In genomic region chr12:122406701-122407154, GRCh38 we compare ENCODE assay signal across 1 cellular context.
TF ChIP-seq lines count a peak whose summit lies in the region.

No MANE protein-coding gene starts in this region.

TF ChIP-seq in GM23338, 12 proteins besides CTCF, POLR2A, EP300 and RAD21 (continued from another document):
- TF ChIP-seq, protein P1, sequence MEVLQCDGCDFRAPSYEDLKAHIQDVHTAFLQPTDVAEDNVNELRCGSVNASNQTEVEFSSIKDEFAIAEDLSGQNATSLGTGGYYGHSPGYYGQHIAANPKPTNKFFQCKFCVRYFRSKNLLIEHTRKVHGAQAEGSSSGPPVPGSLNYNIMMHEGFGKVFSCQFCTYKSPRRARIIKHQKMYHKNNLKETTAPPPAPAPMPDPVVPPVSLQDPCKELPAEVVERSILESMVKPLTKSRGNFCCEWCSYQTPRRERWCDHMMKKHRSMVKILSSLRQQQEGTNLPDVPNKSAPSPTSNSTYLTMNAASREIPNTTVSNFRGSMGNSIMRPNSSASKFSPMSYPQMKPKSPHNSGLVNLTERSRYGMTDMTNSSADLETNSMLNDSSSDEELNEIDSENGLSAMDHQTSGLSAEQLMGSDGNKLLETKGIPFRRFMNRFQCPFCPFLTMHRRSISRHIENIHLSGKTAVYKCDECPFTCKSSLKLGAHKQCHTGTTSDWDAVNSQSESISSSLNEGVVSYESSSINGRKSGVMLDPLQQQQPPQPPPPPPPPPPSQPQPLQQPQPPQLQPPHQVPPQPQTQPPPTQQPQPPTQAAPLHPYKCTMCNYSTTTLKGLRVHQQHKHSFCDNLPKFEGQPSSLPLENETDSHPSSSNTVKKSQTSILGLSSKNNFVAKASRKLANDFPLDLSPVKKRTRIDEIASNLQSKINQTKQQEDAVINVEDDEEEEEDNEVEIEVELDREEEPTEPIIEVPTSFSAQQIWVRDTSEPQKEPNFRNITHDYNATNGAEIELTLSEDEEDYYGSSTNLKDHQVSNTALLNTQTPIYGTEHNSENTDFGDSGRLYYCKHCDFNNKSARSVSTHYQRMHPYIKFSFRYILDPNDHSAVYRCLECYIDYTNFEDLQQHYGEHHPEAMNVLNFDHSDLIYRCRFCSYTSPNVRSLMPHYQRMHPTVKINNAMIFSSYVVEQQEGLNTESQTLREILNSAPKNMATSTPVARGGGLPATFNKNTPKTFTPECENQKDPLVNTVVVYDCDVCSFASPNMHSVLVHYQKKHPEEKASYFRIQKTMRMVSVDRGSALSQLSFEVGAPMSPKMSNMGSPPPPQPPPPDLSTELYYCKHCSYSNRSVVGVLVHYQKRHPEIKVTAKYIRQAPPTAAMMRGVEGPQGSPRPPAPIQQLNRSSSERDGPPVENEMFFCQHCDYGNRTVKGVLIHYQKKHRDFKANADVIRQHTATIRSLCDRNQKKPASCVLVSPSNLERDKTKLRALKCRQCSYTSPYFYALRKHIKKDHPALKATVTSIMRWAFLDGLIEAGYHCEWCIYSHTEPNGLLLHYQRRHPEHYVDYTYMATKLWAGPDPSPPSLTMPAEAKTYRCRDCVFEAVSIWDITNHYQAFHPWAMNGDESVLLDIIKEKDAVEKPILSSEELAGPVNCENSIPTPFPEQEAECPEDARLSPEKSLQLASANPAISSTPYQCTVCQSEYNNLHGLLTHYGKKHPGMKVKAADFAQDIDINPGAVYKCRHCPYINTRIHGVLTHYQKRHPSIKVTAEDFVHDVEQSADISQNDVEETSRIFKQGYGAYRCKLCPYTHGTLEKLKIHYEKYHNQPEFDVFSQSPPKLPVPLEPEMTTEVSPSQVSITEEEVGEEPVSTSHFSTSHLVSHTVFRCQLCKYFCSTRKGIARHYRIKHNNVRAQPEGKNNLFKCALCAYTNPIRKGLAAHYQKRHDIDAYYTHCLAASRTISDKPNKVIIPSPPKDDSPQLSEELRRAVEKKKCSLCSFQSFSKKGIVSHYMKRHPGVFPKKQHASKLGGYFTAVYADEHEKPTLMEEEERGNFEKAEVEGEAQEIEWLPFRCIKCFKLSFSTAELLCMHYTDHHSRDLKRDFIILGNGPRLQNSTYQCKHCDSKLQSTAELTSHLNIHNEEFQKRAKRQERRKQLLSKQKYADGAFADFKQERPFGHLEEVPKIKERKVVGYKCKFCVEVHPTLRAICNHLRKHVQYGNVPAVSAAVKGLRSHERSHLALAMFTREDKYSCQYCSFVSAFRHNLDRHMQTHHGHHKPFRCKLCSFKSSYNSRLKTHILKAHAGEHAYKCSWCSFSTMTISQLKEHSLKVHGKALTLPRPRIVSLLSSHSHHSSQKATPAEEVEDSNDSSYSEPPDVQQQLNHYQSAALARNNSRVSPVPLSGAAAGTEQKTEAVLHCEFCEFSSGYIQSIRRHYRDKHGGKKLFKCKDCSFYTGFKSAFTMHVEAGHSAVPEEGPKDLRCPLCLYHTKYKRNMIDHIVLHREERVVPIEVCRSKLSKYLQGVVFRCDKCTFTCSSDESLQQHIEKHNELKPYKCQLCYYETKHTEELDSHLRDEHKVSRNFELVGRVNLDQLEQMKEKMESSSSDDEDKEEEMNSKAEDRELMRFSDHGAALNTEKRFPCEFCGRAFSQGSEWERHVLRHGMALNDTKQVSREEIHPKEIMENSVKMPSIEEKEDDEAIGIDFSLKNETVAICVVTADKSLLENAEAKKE (CRISPR knock-in tag; IDR thresholded peaks at IDR 0.05), result no peak
TF ChIP-seq in GM23338: peak in this region for 0.
